Comparison of ENCODE assay signal across 22 cellular contexts in genomic region chr7:92740134-92740533, GRCh38.
DNase-seq lines count a peak whose midpoint lies in the region; ATAC-seq and TF ChIP-seq lines count a peak whose summit lies in the region.
"Had no signal": no experiment of that assay in that cellular context is flagged by ENCODE, and none has a peak within 500 bp of the region (broad histone marks: within the 10 kb centered on the region; RNA-seq: fewer than 3 reads in every experiment).

No MANE protein-coding gene starts in this region.

- H3K27ac Mint-ChIP-seq in stimulated activated naive CD8-positive, alpha-beta T cell treated with anti-CD3 and anti-CD28 coated beads, Interleukin-15, amount 100 ng/mL, for 72 hours: no peak overlapping the region
- H3K27ac Mint-ChIP-seq: activated CD8-positive, alpha-beta T cell treated with anti-CD3 and anti-CD28 coated beads for 36 hours; endodermal cell; nephron had no signal

- DNase-seq in DND-41 (no peak), SJSA1 (ENCODE audit: low read depth in 1 of 2, low spot score in 2 of 2) (no peak), foreskin keratinocyte (no peak), caudate nucleus (lab: John Stamatoyannopoulos, UW) (no peak), kidney glomerular epithelial cell (lab: John Stamatoyannopoulos, UW) (no peak)
- no peak for DNase-seq in activated effector memory CD4-positive, alpha-beta T cell treated with Interleukin-2 at 50 U/mL for 16 hours
- DNase-seq in stimulated activated naive CD8-positive, alpha-beta T cell treated with anti-CD3 and anti-CD28 coated beads, Interleukin-15, amount 100 ng/mL, for 72 hours: no peak
- DNase-seq: activated CD8-positive, alpha-beta T cell treated with anti-CD3 and anti-CD28 coated beads for 36 hours; AML-193; aorta; kidney; NCI-H1048; NCI-H2081; NCI-H446 treated with DMSO at 0.1 percent for 48 hours; transverse colon had no signal

- H3K36me3 ChIP-seq in ACC112 (ENCODE audit: insufficient read depth, low read length): peaks cover 12% of the 10 kb centered on the region; the same call in 1 of the 2 replicates
- H3K36me3 ChIP-seq in DND-41 (ENCODE audit: insufficient read depth, low read length): peaks cover 85% of the 10 kb centered on the region
- peaks cover 38% of the 10 kb centered on the region for H3K36me3 ChIP-seq in SJSA1
- H3K36me3 ChIP-seq: transverse colon had no signal

- H4K20me1 ChIP-seq in DND-41 (ENCODE audit: insufficient read depth, low read length): peaks cover 27% of the 10 kb centered on the region; the same call in 1 of the 2 replicates

- no peak overlapping the region for H3K4me3 Mint-ChIP-seq in stimulated activated naive CD8-positive, alpha-beta T cell treated with anti-CD3 and anti-CD28 coated beads, Interleukin-15, amount 100 ng/mL, for 72 hours
- H3K4me3 Mint-ChIP-seq: activated CD8-positive, alpha-beta T cell treated with anti-CD3 and anti-CD28 coated beads for 36 hours; endodermal cell; nephron; stimulated activated naive CD8-positive, alpha-beta T cell treated with anti-CD3 and anti-CD28 coated beads, Interleukin-15, Interleukin-2, amounts not matched to agents 100 ng/mL and 50 ng/mL, for 24 hours had no signal

- no peak overlapping the region for H2AFZ ChIP-seq in ACC112 (ENCODE audit: low read length, unreplicated experiment)
- no peak overlapping the region for H2AFZ ChIP-seq in DND-41 (ENCODE audit: low read depth, low read length)

- no peak overlapping the region for H3K4me2 ChIP-seq in DND-41 (ENCODE audit: insufficient read depth, low read length)

- H3K27ac ChIP-seq in ACC112 (ENCODE audit: low read depth, low read length): peak overlapping the region; percentile 76
- peak overlapping the region; percentile 49 for H3K27ac ChIP-seq in DND-41 (ENCODE audit: low read length)
- H3K27ac ChIP-seq in SJSA1: peak overlapping the region; percentile 85
- H3K27ac ChIP-seq in foreskin keratinocyte: peak overlapping the region; percentile 9
- H3K27ac ChIP-seq in caudate nucleus (ENCODE audit: low read depth, low read length): no peak overlapping the region
- H3K27ac ChIP-seq: transverse colon, VCaP had no signal

- H3K9me3 ChIP-seq in DND-41 (ENCODE audit: insufficient read depth, low read length, severe bottlenecking) (no peaks in the 10 kb centered on the region), SJSA1 (replicated peaks) (no peaks in the 10 kb centered on the region)
- H3K9me3 ChIP-seq: transverse colon had no signal

- H3K4me1 Mint-ChIP-seq in stimulated activated naive CD8-positive, alpha-beta T cell treated with anti-CD3 and anti-CD28 coated beads, Interleukin-15, amount 100 ng/mL, for 72 hours: peaks cover 49% of the 10 kb centered on the region
- H3K4me1 Mint-ChIP-seq: nephron had no signal

- no peaks in the 10 kb centered on the region for H3K27me3 Mint-ChIP-seq in stimulated activated naive CD8-positive, alpha-beta T cell treated with anti-CD3 and anti-CD28 coated beads, Interleukin-15, amount 100 ng/mL, for 72 hours
- H3K27me3 Mint-ChIP-seq: activated CD8-positive, alpha-beta T cell treated with anti-CD3 and anti-CD28 coated beads for 36 hours; stimulated activated naive CD8-positive, alpha-beta T cell treated with anti-CD3 and anti-CD28 coated beads, Interleukin-15, Interleukin-2, amounts not matched to agents 100 ng/mL and 50 ng/mL, for 24 hours had no signal

- H3K27me3 ChIP-seq in ACC112 (ENCODE audit: insufficient read depth, low read length) (no peaks in the 10 kb centered on the region), DND-41 (ENCODE audit: insufficient read depth, low read length, poor library complexity) (no peaks in the 10 kb centered on the region), SJSA1 (replicated peaks) (no peaks in the 10 kb centered on the region), foreskin keratinocyte (no peaks in the 10 kb centered on the region)
- H3K27me3 ChIP-seq: transverse colon had no signal

- H3K4me3 ChIP-seq in ACC112 (ENCODE audit: low read depth, low read length): no peak overlapping the region
- H3K4me3 ChIP-seq in DND-41 (ENCODE audit: low read depth in 1 of 2, low read length in 2 of 2): no peak overlapping the region
- no peak overlapping the region for H3K4me3 ChIP-seq in SJSA1
- H3K4me3 ChIP-seq: K562, transverse colon had no signal

- H3K79me2 ChIP-seq in ACC112 (ENCODE audit: control insufficient read depth, insufficient read depth, low read length, unreplicated experiment): peaks cover 71% of the 10 kb centered on the region
- peaks cover 100% of the 10 kb centered on the region for H3K79me2 ChIP-seq in DND-41 (ENCODE audit: insufficient read depth, low read length)

- no peak overlapping the region for H3K9ac ChIP-seq in DND-41 (ENCODE audit: low read depth, low read length)

- ATAC-seq in DND-41 (ENCODE audit: insufficient read depth, low read depth): peak; percentile 31
- no peak for ATAC-seq in foreskin keratinocyte
- ATAC-seq in stimulated activated naive CD8-positive, alpha-beta T cell treated with anti-CD3 and anti-CD28 coated beads, Interleukin-15, amount 100 ng/mL, for 72 hours: no peak
- ATAC-seq: activated CD8-positive, alpha-beta T cell treated with anti-CD3 and anti-CD28 coated beads for 36 hours; K562; Right ventricle myocardium inferior had no signal

- H3K9me3 Mint-ChIP-seq in stimulated activated naive CD8-positive, alpha-beta T cell treated with anti-CD3 and anti-CD28 coated beads, Interleukin-15, amount 100 ng/mL, for 72 hours: peaks cover 0 to 4% of the 10 kb centered on the region in 2 donors
- H3K9me3 Mint-ChIP-seq: endodermal cell had no signal

- H3K4me1 ChIP-seq in ACC112 (ENCODE audit: control insufficient read depth, insufficient read depth, low read length, unreplicated experiment): peaks cover 33% of the 10 kb centered on the region
- H3K4me1 ChIP-seq in DND-41 (ENCODE audit: insufficient read depth, low read length): peaks cover 66% of the 10 kb centered on the region
- H3K4me1 ChIP-seq in SJSA1 (replicated peaks): peaks cover 55% of the 10 kb centered on the region
- peaks cover 35% of the 10 kb centered on the region for H3K4me1 ChIP-seq in foreskin keratinocyte

- no peak for TF ChIP-seq CTCF in DND-41 (IDR thresholded peaks at IDR 0.05; ENCODE audit: borderline replicate concordance, extremely low read depth, low read length, poor library complexity, severe bottlenecking)
- TF ChIP-seq CTCF in foreskin keratinocyte (conservative IDR thresholded peaks at IDR 0.05): no peak
